ENCODE assay signal across 8 cellular contexts in genomic region chr9:19161257-19162025, GRCh38. TPM values are rescaled to one million over a fixed set of nuclear protein-coding genes. Genes with fewer than 3 reads are reported as not detected.
DNase-seq lines count a peak whose midpoint lies in the region; ATAC-seq, FAIRE-seq and TF ChIP-seq lines count a peak whose summit lies in the region.

No MANE protein-coding gene starts in this region.

- no peaks in the 10 kb centered on the region for H3K36me3 Mint-ChIP-seq in MCF 10A (ENCODE audit: insufficient read depth, unreplicated experiment)

- TF ChIP-seq RAD21 in A549 (conservative IDR thresholded peaks at IDR 0.05 in 1 of 2, IDR thresholded peaks at IDR 0.05 in 1 of 2): peak in 1 of 2 experiments; percentile 39; a peak in 1 of 5 replicates

- no peak overlapping the region for H3K4me3 ChIP-seq in A549
- no peak overlapping the region for H3K4me3 ChIP-seq in lung
- no peak overlapping the region for H3K4me3 ChIP-seq in tibial nerve

- peak overlapping the region; percentile 11 for H3K4me3 Mint-ChIP-seq in MCF 10A (ENCODE audit: unreplicated experiment)

- H3K4me1 Mint-ChIP-seq in MCF 10A (ENCODE audit: insufficient read depth, unreplicated experiment): peaks cover 17% of the 10 kb centered on the region

- TF ChIP-seq POLR2A in A549 (IDR thresholded peaks at IDR 0.05; ENCODE audit: low read length) (no peak), tibial nerve (IDR thresholded peaks at IDR 0.05) (no peak)

- H3K9me3 ChIP-seq in A549 (no peaks in the 10 kb centered on the region), lung (ENCODE audit: control insufficient read depth in 2 of 2, insufficient read depth in 1 of 2, low read length in 1 of 2) (no peaks in the 10 kb centered on the region), tibial nerve (no peaks in the 10 kb centered on the region)

- H3K9me3 Mint-ChIP-seq in MCF 10A (ENCODE audit: unreplicated experiment): no peaks in the 10 kb centered on the region

- ATAC-seq in A549 (peak; percentile 89 to 98), GM18520 (IDR thresholded peaks at IDR 0.05; ENCODE audit: unreplicated experiment) (peak; percentile 79), HG03196 (IDR thresholded peaks at IDR 0.05; ENCODE audit: unreplicated experiment) (peak; percentile 91), SK-N-SH treated with all-trans-retinoic acid at 6 μM for 48 hours (peak; percentile 87), lung (ENCODE audit: insufficient read depth, low FRiP score) (peak; percentile 85)

- CTCF ChIA-PET in A549 (lab: Yijun Ruan, JAX) (interaction anchor here (0.7 to 1.2 kb wide), 5 partner anchors 13 to 100 kb away, joined by 3 to 7 read pairs (median 3); no protein-coding TSS in a partner anchor), MCF 10A (lab: Yijun Ruan, JAX) (interaction anchor here (0.6 to 0.7 kb wide), 4 partner anchors 17 to 1399 kb away, joined by 3 to 5 read pairs (median 4); partner anchors contain the start of gene RRAGA)

- H3K27ac Mint-ChIP-seq in MCF 10A (ENCODE audit: low read depth, unreplicated experiment): peak overlapping the region; percentile 94

- peak; percentile 69 to 93 for DNase-seq in A549 (ENCODE audit: low read depth in 1 of 2, low spot score in 1 of 2)
- peak; percentile 96 for DNase-seq in MCF 10A (ENCODE audit: unreplicated experiment)
- peak; percentile 75 for DNase-seq in lung (ENCODE audit: low spot score)
- DNase-seq in tibial nerve (ENCODE audit: low spot score in 2 of 2): peak; percentile 23 to 85
- no peak for DNase-seq in epidermal melanocyte (ENCODE audit: insufficient read length, low spot score)

- TF ChIP-seq EP300 in A549 (IDR thresholded peaks at IDR 0.05) (peak; percentile 94; a peak in 4 of 5 replicates), tibial nerve (IDR thresholded peaks at IDR 0.05) (peak; percentile 97)

- H3K27ac ChIP-seq in A549: peak overlapping the region; percentile 84 to 86
- peak overlapping the region; percentile 72 to 93 for H3K27ac ChIP-seq in lung (ENCODE audit: low read depth in 1 of 2, low read length in 1 of 2)
- H3K27ac ChIP-seq in tibial nerve: peak overlapping the region; percentile 48 to 91 (median 70)

- H3K27me3 Mint-ChIP-seq in MCF 10A (ENCODE audit: insufficient read depth, unreplicated experiment): no peaks in the 10 kb centered on the region

- POLR2A ChIA-PET in A549 (lab: Yijun Ruan, JAX) (interaction anchor here (0.5 to 1.1 kb wide), 3 partner anchors 24 to 112 kb away, joined by 3 to 8 read pairs (median 6); partner anchors contain the start of gene RRAGA), MCF 10A (lab: Yijun Ruan, JAX) (interaction anchor here (0.6 to 4.6 kb wide), 10 partner anchors 12 to 216 kb away, joined by 3 to 27 read pairs (median 8); partner anchors contain the start of genes DENND4C and RRAGA)

- WGBS in A549 (ENCODE audit: missing lambda C conversion rate): 33% methylated on average over 9 of the region's 9 CpGs
- 48% methylated on average over 9 of the region's 9 CpGs for WGBS in lung, 2 donors
- 63 to 66% methylated on average over 9 of the region's 9 CpGs for WGBS in tibial nerve, 2 donors

- H3K27me3 ChIP-seq in lung (ENCODE audit: control insufficient read depth, insufficient read depth) (no peaks in the 10 kb centered on the region), tibial nerve (no peaks in the 10 kb centered on the region)

- TF ChIP-seq CTCF in A549 (IDR thresholded peaks at IDR 0.05): no peak
- TF ChIP-seq CTCF in MCF 10A (IDR thresholded peaks at IDR 0.05; ENCODE audit: unreplicated experiment): no peak
- TF ChIP-seq CTCF in lung (IDR thresholded peaks at IDR 0.05; ENCODE audit: control extremely low read depth, extremely low read depth): no peak
- no peak for TF ChIP-seq CTCF in tibial nerve (IDR thresholded peaks at IDR 0.05)

- H3K4me2 ChIP-seq in A549: peak overlapping the region; percentile 82

- peak; percentile 97 for FAIRE-seq in A549 (lab: Jason Lieb, UNC)

- intact Hi-C loops in MCF 10A (cut with micrococcal nuclease): loop anchor here (2.0 to 5.0 kb wide), 3 partner anchors 23 to 59 kb away; partner anchors contain the start of gene HAUS6

- no TSS peak for BruUV-seq in MCF 10A (replicated peaks; lab: Mats Ljungman, UMichigan)

- H3K36me3 ChIP-seq in lung (ENCODE audit: control insufficient read depth in 2 of 2, insufficient read depth in 2 of 2, low read length in 2 of 2) (no peaks in the 10 kb centered on the region), tibial nerve (no peaks in the 10 kb centered on the region)

- H3K4me1 ChIP-seq in A549: peaks cover 28% of the 10 kb centered on the region
- H3K4me1 ChIP-seq in lung (ENCODE audit: control insufficient read depth in 2 of 2, insufficient read depth in 2 of 2, low read length in 2 of 2): peaks cover 4 to 5% of the 10 kb centered on the region in 2 donors
- H3K4me1 ChIP-seq in tibial nerve: peaks cover 0 to 4% (median 0%) of the 10 kb centered on the region in 4 donors

TF ChIP-seq in A549, 52 proteins besides CTCF, POLR2A, EP300 and RAD21 (continues in another document):
- TF ChIP-seq NR3C1 (IDR thresholded peaks at IDR 0.05) (no peak), MYC (IDR thresholded peaks at IDR 0.05; ENCODE audit: borderline replicate concordance, low read length) (peak; percentile 61), JUN (IDR thresholded peaks at IDR 0.05) (peak; percentile 96 to 97; a peak in 4 of 5 replicates), GATA3 (IDR thresholded peaks at IDR 0.05; ENCODE audit: borderline replicate concordance) (peak; percentile 61; the same call in 1 of the 2 replicates), CHD4 (IDR thresholded peaks at IDR 0.05; ENCODE audit: borderline replicate concordance) (no peak), CHD2 (IDR thresholded peaks at IDR 0.05; ENCODE audit: low read length, partially characterized antibody) (no peak), RCOR1 (IDR thresholded peaks at IDR 0.05; ENCODE audit: low read depth, low read length) (no peak), HOXB5 (CRISPR knock-in tag; IDR thresholded peaks at IDR 0.05) (peak; percentile 80; the same call in 1 of the 2 replicates), HOXB13 (CRISPR knock-in tag; IDR thresholded peaks at IDR 0.05; ENCODE audit: low read depth) (no peak), POLR2AphosphoS2 (conservative IDR thresholded peaks at IDR 0.05; ENCODE audit: low read length) (no peak)
- TF ChIP-seq, protein P1, sequence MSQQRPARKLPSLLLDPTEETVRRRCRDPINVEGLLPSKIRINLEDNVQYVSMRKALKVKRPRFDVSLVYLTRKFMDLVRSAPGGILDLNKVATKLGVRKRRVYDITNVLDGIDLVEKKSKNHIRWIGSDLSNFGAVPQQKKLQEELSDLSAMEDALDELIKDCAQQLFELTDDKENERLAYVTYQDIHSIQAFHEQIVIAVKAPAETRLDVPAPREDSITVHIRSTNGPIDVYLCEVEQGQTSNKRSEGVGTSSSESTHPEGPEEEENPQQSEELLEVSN (IDR thresholded peaks at IDR 0.05; ENCODE audit: borderline replicate concordance, low read depth): no peak

TF ChIP-seq in SK-N-SH treated with all-trans-retinoic acid at 6 μM for 48 hours, 23 proteins besides CTCF, POLR2A, EP300 and RAD21 (continues in another document):
- TF ChIP-seq CSRNP3 (CRISPR knock-in tag; IDR thresholded peaks at IDR 0.05) (no peak), ISL1 (CRISPR knock-in tag; IDR thresholded peaks at IDR 0.05) (peak; percentile 48; the same call in 1 of the 2 replicates)

RNA-seq across cellular contexts. Expression of gene PLIN2, which starts 34.1 kb away (rescaled TPM):
- polyA plus RNA-seq in A549 (2011; rRNA removed) (42.6 and 53.8 TPM in 2 replicates), A549 (2017; fragmentation: RNase III; extraction: RNeasy Plus Mini Kit Qiagen cat#74134 plus additional on column Dnase treatment) (23.0 to 28.3 TPM (median 23.0 TPM) in 3 replicates), lung (100 to 1,000 TPM in 1 of 2 donors, 10 to 100 TPM in 1; 66.3 to 202 TPM)
- 23.7 and 24.1 TPM in 2 replicates for polyA plus RNA-seq in A549 (2012; cell fraction: cytosol; rRNA removed)
- polyA plus RNA-seq in A549 (2012; cell fraction: nucleus; rRNA removed): 14.7 and 16.1 TPM in 2 replicates
- polyA minus RNA-seq in A549 (2011; rRNA and poly(A)+ RNA removed): 71.8 and 88.6 TPM in 2 replicates
- total RNA-seq in MCF 10A (2022) (not detected in 2 replicates), lung (100 to 1,000 TPM; 116 to 138 TPM), tibial nerve (100 to 1,000 TPM in 3 of 4 donors, 10 to 100 TPM in 1; 64.7 to 595 (median 148) TPM)

RNA-seq across cellular contexts. Expression of gene HAUS6, which starts 58.7 kb away (rescaled TPM):
- polyA plus RNA-seq in A549 (2011; rRNA removed) (24.1 and 34.6 TPM in 2 replicates), A549 (2017; fragmentation: RNase III; extraction: RNeasy Plus Mini Kit Qiagen cat#74134 plus additional on column Dnase treatment) (21.9 to 23.8 TPM (median 22.4 TPM) in 3 replicates), lung (1 to 10 TPM; 3.6 to 3.9 TPM)
- 6.7 and 6.9 TPM in 2 replicates for polyA plus RNA-seq in A549 (2012; cell fraction: cytosol; rRNA removed)
- 5.7 and 8.0 TPM in 2 replicates for polyA plus RNA-seq in A549 (2012; cell fraction: nucleus; rRNA removed)
- polyA minus RNA-seq in A549 (2011; rRNA and poly(A)+ RNA removed): 12.4 and 13.5 TPM in 2 replicates
- total RNA-seq in MCF 10A (2022) (15.8 and 16.2 TPM in 2 replicates), lung (10 to 100 TPM in 1 of 2 donors, 1 to 10 TPM in 1; 7.6 to 13.1 TPM), tibial nerve (10 to 100 TPM; 10.1 to 37.1 (median 11.2) TPM)

Comparison
In these comparisons a context has a peak if more than half of its experiments do, and no peak if none do; other contexts are left out.
1. RNA of gene PLIN2, which starts 34.1 kb away (total RNA-seq): 64.7 to 595 TPM in tibial nerve and 116 to 138 TPM in lung; not detected in MCF 10A; every median in the first group is over 10 times any median in the second.
2. Of the 1 proteins assayed by ChIP-seq in both A549 and SK-N-SH treated with all-trans-retinoic acid at 6 μM for 48 hours: peak only in A549: RARB; only in SK-N-SH treated with all-trans-retinoic acid at 6 μM for 48 hours: none; in both: none; in neither: 0.
3. Peak in every context shown above with its lines, with median percentiles within 50 percentile points of each other: ATAC-seq and H3K27ac ChIP-seq.